1 cellular context compared by ENCODE assay signal in the genomic region with DNA sequence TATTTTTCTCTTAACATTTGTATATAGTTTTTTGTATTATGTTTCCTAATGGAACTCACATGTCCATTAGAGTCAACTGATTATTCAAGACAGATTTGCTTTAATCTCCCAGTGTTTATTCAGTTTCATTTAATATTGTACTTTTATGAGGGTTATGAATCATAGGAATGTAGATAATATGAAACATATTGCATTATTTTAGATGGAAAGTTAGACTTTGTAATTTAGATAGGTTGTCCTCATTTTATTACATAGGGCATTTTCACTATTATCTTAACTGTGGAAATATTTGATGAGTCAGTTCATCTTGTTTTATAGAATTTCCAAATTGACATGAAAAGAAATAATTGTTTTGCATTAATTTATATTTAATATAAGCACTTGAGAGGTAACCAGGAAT.
TF ChIP-seq lines count a peak whose summit lies in the region.

No MANE protein-coding gene starts in this region.

TF ChIP-seq in SK-N-SH, 30 proteins besides CTCF, POLR2A, EP300 and RAD21 (continued from another document):
- TF ChIP-seq NRF1 (IDR thresholded peaks at IDR 0.05; ENCODE audit: low read depth, low read length): no peak
- no peak for TF ChIP-seq ELF1 (IDR thresholded peaks at IDR 0.05)
- 0 out of 2 replicates have a peak, but pooled peaks have one; percentile 11 for TF ChIP-seq TEAD4 (IDR thresholded peaks at IDR 0.05; ENCODE audit: borderline replicate concordance, insufficient read depth)
- no peak for TF ChIP-seq EZH2phosphoT487 (IDR thresholded peaks at IDR 0.05; ENCODE audit: borderline replicate concordance, low read depth)
- TF ChIP-seq FOXM1 (IDR thresholded peaks at IDR 0.05; ENCODE audit: low read depth): no peak
- peak; percentile 36 for TF ChIP-seq JUND (IDR thresholded peaks at IDR 0.05)
- TF ChIP-seq, protein P1, sequence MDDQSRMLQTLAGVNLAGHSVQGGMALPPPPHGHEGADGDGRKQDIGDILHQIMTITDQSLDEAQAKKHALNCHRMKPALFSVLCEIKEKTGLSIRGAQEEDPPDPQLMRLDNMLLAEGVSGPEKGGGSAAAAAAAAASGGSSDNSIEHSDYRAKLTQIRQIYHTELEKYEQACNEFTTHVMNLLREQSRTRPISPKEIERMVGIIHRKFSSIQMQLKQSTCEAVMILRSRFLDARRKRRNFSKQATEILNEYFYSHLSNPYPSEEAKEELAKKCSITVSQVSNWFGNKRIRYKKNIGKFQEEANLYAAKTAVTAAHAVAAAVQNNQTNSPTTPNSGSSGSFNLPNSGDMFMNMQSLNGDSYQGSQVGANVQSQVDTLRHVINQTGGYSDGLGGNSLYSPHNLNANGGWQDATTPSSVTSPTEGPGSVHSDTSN (IDR thresholded peaks at IDR 0.05): peak; percentile 71
